In the genomic region with DNA sequence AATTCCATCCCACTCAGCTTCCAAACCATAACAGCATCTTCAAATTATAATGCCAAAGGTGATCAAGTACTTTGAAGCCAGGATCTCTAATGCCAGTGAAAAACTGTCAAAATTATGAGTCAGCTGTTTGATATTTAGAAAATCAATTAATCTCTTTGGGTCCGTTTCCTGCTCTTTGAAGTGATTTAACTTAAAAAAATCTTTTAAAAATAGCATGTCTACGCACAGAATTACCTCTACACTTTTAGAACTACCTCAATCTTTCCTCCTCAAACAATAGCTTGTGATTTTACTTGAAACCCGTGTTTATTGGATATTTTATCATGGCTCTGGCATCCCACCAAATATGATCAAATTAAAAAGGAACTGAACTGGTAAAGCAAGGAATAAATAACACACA, we compare ENCODE assay signal across 29 cellular contexts.
"Had no signal": no experiment of that assay in that cellular context is flagged by ENCODE, and none has a peak within 500 bp of the region (broad histone marks: within the 10 kb centered on the region; RNA-seq: fewer than 3 reads in every experiment).

No MANE protein-coding gene starts in this region.

- H3K4me3 ChIP-seq: cardiac muscle cell, colonic mucosa, dorsolateral prefrontal cortex, skin epidermis, thoracic aorta, vagina had no signal

- H3K9me3 ChIP-seq: colonic mucosa, neutrophil, thoracic aorta, vagina had no signal

- H3K27me3 ChIP-seq: cardiac muscle cell, colonic mucosa, dorsolateral prefrontal cortex, foreskin keratinocyte, neutrophil, vagina had no signal

- H3K27ac ChIP-seq: cardiac muscle cell, colonic mucosa, dorsolateral prefrontal cortex, foreskin keratinocyte, neutrophil, skin epidermis, thoracic aorta, vagina had no signal

- H3K27ac Mint-ChIP-seq: activated CD4-positive, alpha-beta T cell treated with anti-CD3 and anti-CD28 coated beads for 36 hours; activated CD8-positive, alpha-beta memory T cell treated with anti-CD3 and anti-CD28 coated beads, Interleukin-2, amount 10 ng/mL, durations not matched to agents 7 days and 5 days; activated CD8-positive, alpha-beta T cell treated with anti-CD3 and anti-CD28 coated beads, Interleukin-2, amount 10 ng/mL, durations not matched to agents 7 days and 5 days; activated naive CD4-positive, alpha-beta T cell treated with anti-CD3 and anti-CD28 coated beads, Interleukin-2, amount 50 U/mL, for 24 hours; activated naive CD8-positive, alpha-beta T cell treated with anti-CD3 and anti-CD28 coated beads, Interleukin-2, amount 50 U/mL, for 24 hours; activated T-helper 2 cell treated with anti-CD3 and anti-CD28 coated beads, Interferon-gamma antibody, Interleukin-2, Interleukin-4, amounts not matched to agents 10 μg/mL and 5 μg/mL and 100 μg/mL, durations not matched to agents 14 hours and 24 hours and 36 hours; effector memory CD8-positive, alpha-beta T cell; nephron progenitor cell; stimulated activated effector memory CD8-positive, alpha-beta T cell treated with anti-CD3 and anti-CD28 coated beads, Interleukin-12 subunit alpha, Interleukin-12 subunit beta, amount 100 ng/mL, for 72 hours; stimulated activated naive CD8-positive, alpha-beta T cell treated with anti-CD3 and anti-CD28 coated beads, Interleukin-15, Interleukin-2, amounts not matched to agents 100 ng/mL and 50 ng/mL, for 24 hours; T-helper 2 cell treated with Interferon-gamma antibody and Interleukin-4, amounts not matched to agents 5 μg/mL and 100 μg/mL, for 36 hours had no signal

- H3K9me3 Mint-ChIP-seq: activated naive CD4-positive, alpha-beta T cell treated with anti-CD3 and anti-CD28 coated beads, Interleukin-2, amount 50 U/mL, for 24 hours; activated naive CD8-positive, alpha-beta T cell treated with anti-CD3 and anti-CD28 coated beads, Interleukin-2, amount 50 U/mL, for 24 hours; stimulated activated naive CD8-positive, alpha-beta T cell treated with anti-CD3 and anti-CD28 coated beads, Interleukin-15, Interleukin-2, amounts not matched to agents 100 ng/mL and 50 ng/mL, for 24 hours had no signal

- DNase-seq: activated CD4-positive, alpha-beta T cell treated with anti-CD3 and anti-CD28 coated beads for 36 hours; activated CD4-positive, CD25-positive, alpha-beta regulatory T cell; activated CD8-positive, alpha-beta memory T cell treated with anti-CD3 and anti-CD28 coated beads, Interleukin-2, amount 10 ng/mL, durations not matched to agents 7 days and 5 days; activated CD8-positive, alpha-beta T cell treated with anti-CD3 and anti-CD28 coated beads, Interleukin-2, amount 10 ng/mL, durations not matched to agents 7 days and 5 days; activated naive CD8-positive, alpha-beta T cell treated with anti-CD3 and anti-CD28 coated beads, Interleukin-2, amount 50 U/mL, for 24 hours; activated T-cell treated with anti-CD3 and anti-CD28 coated beads, Interleukin-2, amount 50 U/mL, for 48 hours; amygdala; cerebellar nuclear complex; colonic mucosa; dorsolateral prefrontal cortex; effector memory CD8-positive, alpha-beta T cell; foreskin keratinocyte; left cardiac atrium; left ventricle myocardium superior; nephron progenitor cell; stimulated activated CD4-positive, alpha-beta T cell treated with anti-CD3 and anti-CD28 coated beads, Interleukin-4, amount 100 ng/mL, for 24 hours; T-helper 1 cell; trophoblast cell had no signal

- FAIRE-seq: islet of Langerhans had no signal

- H3K4me1 Mint-ChIP-seq: stimulated activated effector memory CD8-positive, alpha-beta T cell treated with anti-CD3 and anti-CD28 coated beads, Interleukin-12 subunit alpha, Interleukin-12 subunit beta, amount 100 ng/mL, for 72 hours had no signal

- H3K4me3 Mint-ChIP-seq: activated CD4-positive, alpha-beta T cell treated with anti-CD3 and anti-CD28 coated beads for 36 hours; activated CD8-positive, alpha-beta memory T cell treated with anti-CD3 and anti-CD28 coated beads, Interleukin-2, amount 10 ng/mL, durations not matched to agents 7 days and 5 days; activated CD8-positive, alpha-beta T cell treated with anti-CD3 and anti-CD28 coated beads, Interleukin-2, amount 10 ng/mL, durations not matched to agents 7 days and 5 days; activated naive CD4-positive, alpha-beta T cell treated with anti-CD3 and anti-CD28 coated beads, Interleukin-2, amount 50 U/mL, for 24 hours; activated naive CD8-positive, alpha-beta T cell treated with anti-CD3 and anti-CD28 coated beads, Interleukin-2, amount 50 U/mL, for 24 hours; effector memory CD8-positive, alpha-beta T cell; nephron progenitor cell; stimulated activated effector memory CD8-positive, alpha-beta T cell treated with anti-CD3 and anti-CD28 coated beads, Interleukin-12 subunit alpha, Interleukin-12 subunit beta, amount 100 ng/mL, for 72 hours; stimulated activated naive CD8-positive, alpha-beta T cell treated with anti-CD3 and anti-CD28 coated beads, Interleukin-15, Interleukin-2, amounts not matched to agents 100 ng/mL and 50 ng/mL, for 24 hours; T-helper 2 cell treated with Interferon-gamma antibody and Interleukin-4, amounts not matched to agents 5 μg/mL and 100 μg/mL, for 36 hours had no signal

- H3K27me3 Mint-ChIP-seq: activated naive CD4-positive, alpha-beta T cell treated with anti-CD3 and anti-CD28 coated beads, Interleukin-2, amount 50 U/mL, for 24 hours; stimulated activated naive CD8-positive, alpha-beta T cell treated with anti-CD3 and anti-CD28 coated beads, Interleukin-15, Interleukin-2, amounts not matched to agents 100 ng/mL and 50 ng/mL, for 24 hours had no signal

- H3K36me3 Mint-ChIP-seq: activated naive CD4-positive, alpha-beta T cell treated with anti-CD3 and anti-CD28 coated beads, Interleukin-2, amount 50 U/mL, for 24 hours; stimulated activated effector memory CD8-positive, alpha-beta T cell treated with anti-CD3 and anti-CD28 coated beads, Interleukin-12 subunit alpha, Interleukin-12 subunit beta, amount 100 ng/mL, for 72 hours had no signal

- H3K36me3 ChIP-seq: cardiac muscle cell, colonic mucosa, neutrophil, thoracic aorta, vagina had no signal
